8 cellular contexts compared by ENCODE assay signal in the genomic region with DNA sequence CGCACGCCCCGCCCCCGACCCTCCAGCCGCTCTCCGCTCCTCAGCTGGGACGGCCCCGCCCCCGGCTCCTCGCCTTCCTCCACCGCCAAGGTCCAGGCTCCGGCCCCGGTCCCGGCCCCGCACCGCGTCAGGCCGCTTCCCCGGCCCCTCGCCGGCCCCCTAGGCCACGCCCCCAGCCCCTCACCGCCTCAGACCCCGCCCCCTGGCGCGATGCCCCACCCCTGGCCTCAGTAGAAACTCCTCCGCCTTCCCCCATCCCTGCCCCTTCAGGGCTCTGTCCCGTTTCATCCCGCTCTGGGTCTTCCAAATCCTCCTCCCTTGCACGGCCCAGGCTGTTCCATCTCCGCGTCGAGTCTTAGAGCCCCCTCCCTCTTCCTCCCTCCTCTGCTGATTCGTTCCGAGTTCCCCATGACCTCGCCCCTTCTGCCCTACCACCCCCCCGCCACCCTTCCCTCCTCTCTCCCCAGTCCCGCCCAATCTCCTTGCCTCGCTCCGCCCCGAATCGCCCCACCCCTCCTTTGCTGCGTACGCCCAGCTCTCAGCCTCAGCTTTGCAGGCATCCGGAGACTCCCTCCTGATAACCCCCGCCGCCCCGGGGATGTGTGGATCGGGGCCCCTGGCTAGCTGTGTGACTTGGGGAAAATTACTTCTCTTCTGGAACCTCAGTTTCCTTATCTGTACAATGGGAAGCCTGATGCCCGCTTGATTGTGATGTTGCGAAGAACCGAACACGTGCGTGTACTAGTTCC. TPM values are rescaled to one million over a fixed set of nuclear protein-coding genes. Genes with fewer than 3 reads are reported as not detected.
A peak's percentile ranks its signal among the peaks of the same experiment; 100 is the strongest.
DNase-seq lines count a peak whose midpoint lies in the region; ATAC-seq and TF ChIP-seq lines count a peak whose summit lies in the region.

No MANE protein-coding gene starts in this region.

- H3K9ac ChIP-seq in mucosa of rectum (ENCODE audit: low read depth in 1 of 2, low read length in 2 of 2): peak overlapping the region in 1 of 2 donors; percentile 79

- H4K20me1 ChIP-seq in OCI-LY7 (ENCODE audit: insufficient read depth, low read length): no peaks in the 10 kb centered on the region

- H3K4me3 ChIP-seq in GM12875 (ENCODE audit: low read depth, low read length) (peak overlapping the region; percentile 53), OCI-LY7 (ENCODE audit: low read depth, low read length, poor library complexity, severe bottlenecking) (peak overlapping the region; percentile 75), esophagus muscularis mucosa (peak overlapping the region; percentile 89 to 99 (median 98)), mucosa of rectum (ENCODE audit: low read length in 2 of 2) (peak overlapping the region; percentile 72 to 84)

- no peaks in the 10 kb centered on the region for H3K27me3 ChIP-seq in esophagus muscularis mucosa
- no peaks in the 10 kb centered on the region for H3K27me3 ChIP-seq in mucosa of rectum (ENCODE audit: control insufficient read depth in 2 of 2, insufficient read depth in 2 of 2, low read length in 2 of 2)

- POLR2A ChIA-PET in OCI-LY7 (lab: Charles Lee): interaction anchor here (0.5 to 1.4 kb wide), 10 partner anchors 9 to 694 kb away, joined by 3 to 6 read pairs (median 3); no protein-coding TSS in a partner anchor

- peak overlapping the region; percentile 86 for H3K4me2 ChIP-seq in OCI-LY7 (ENCODE audit: low read length)

- H3K9me2 ChIP-seq in OCI-LY7 (ENCODE audit: insufficient read depth, low read length): no peaks in the 10 kb centered on the region

- H3K9me3 ChIP-seq in OCI-LY7 (ENCODE audit: low read length) (no peaks in the 10 kb centered on the region), esophagus muscularis mucosa (no peaks in the 10 kb centered on the region), mucosa of rectum (ENCODE audit: control insufficient read depth in 2 of 2, low read length in 2 of 2) (no peaks in the 10 kb centered on the region)

- TF ChIP-seq CTCF in GM12875 (IDR thresholded peaks at IDR 0.05; ENCODE audit: borderline replicate concordance, insufficient read depth, low read depth, low read length): no peak
- no peak for TF ChIP-seq CTCF in OCI-LY7 (conservative IDR thresholded peaks at IDR 0.05; ENCODE audit: low read length)
- TF ChIP-seq CTCF in esophagus muscularis mucosa (IDR thresholded peaks at IDR 0.05): no peak

- WGBS in esophagus muscularis mucosa: 4% methylated on average over 36 of the region's 54 CpGs

- no peaks in the 10 kb centered on the region for H3K79me2 ChIP-seq in OCI-LY7 (ENCODE audit: insufficient read depth, low read depth, low read length)

- CTCF ChIA-PET in OCI-LY7 (lab: Charles Lee; ENCODE audit: unreplicated experiment): interaction anchor here (0.6 to 2.5 kb wide), 5 partner anchors 12 to 325 kb away, joined by 3 to 9 read pairs (median 7); no protein-coding TSS in a partner anchor

- H3K36me3 ChIP-seq in OCI-LY7 (ENCODE audit: insufficient read depth, low read length) (no peaks in the 10 kb centered on the region), esophagus muscularis mucosa (no peaks in the 10 kb centered on the region), mucosa of rectum (ENCODE audit: control insufficient read depth in 2 of 2, insufficient read depth in 2 of 2, low read length in 2 of 2) (no peaks in the 10 kb centered on the region)

- peaks cover 17% of the 10 kb centered on the region for H3K4me1 Mint-ChIP-seq in activated T-cell treated with anti-CD3 and anti-CD28 coated beads, Interleukin-2, amount 50 U/mL, for 4 hours (ENCODE audit: low read depth)

- no peaks in the 10 kb centered on the region for H3K9me3 Mint-ChIP-seq in activated T-cell treated with anti-CD3 and anti-CD28 coated beads, Interleukin-2, amount 50 U/mL, for 4 hours

- peak overlapping the region; percentile 69 for H2AFZ ChIP-seq in OCI-LY7 (ENCODE audit: low read length)

- intact Hi-C loops in OCI-LY7 (cut with micrococcal nuclease; ENCODE audit: unreplicated experiment) (loop anchor here (1.0 to 5.0 kb wide), 4 partner anchors 40 to 467 kb away; a partner anchor contains a TSS), esophagus muscularis mucosa (cut with DNase I) (loop anchor here (10.0 kb wide), 2 partner anchors 60 to 120 kb away; a partner anchor contains a TSS)

- TF ChIP-seq EP300 in esophagus muscularis mucosa (IDR thresholded peaks at IDR 0.05): no peak

- H3K27me3 Mint-ChIP-seq in activated T-cell treated with anti-CD3 and anti-CD28 coated beads, Interleukin-2, amount 50 U/mL, for 4 hours (ENCODE audit: low read depth): peaks cover 24% of the 10 kb centered on the region

- no TSS peak for BruUV-seq in OCI-LY7 (replicated peaks; lab: Mats Ljungman, UMichigan)

- H3K4me1 ChIP-seq in OCI-LY7 (ENCODE audit: insufficient read depth, low read length, poor library complexity, severe bottlenecking) (peaks cover 49% of the 10 kb centered on the region), esophagus muscularis mucosa (peaks cover 33 to 53% (median 51%) of the 10 kb centered on the region in 4 donors), mucosa of rectum (ENCODE audit: control insufficient read depth in 2 of 2, insufficient read depth in 2 of 2, low read length in 2 of 2) (peaks cover 9 to 12% of the 10 kb centered on the region in 2 donors)

- peak; percentile 90 to 91 for ATAC-seq in activated T-cell treated with anti-CD3 and anti-CD28 coated beads, Interleukin-2, amount 50 U/mL, for 4 hours
- ATAC-seq in GM19023 (IDR thresholded peaks at IDR 0.05; ENCODE audit: unreplicated experiment): no peak

- DNase-seq in HT1080 (ENCODE audit: low read depth) (peak; percentile 76), OCI-LY7 (ENCODE audit: low spot score) (peak; percentile 92), esophagus muscularis mucosa (ENCODE audit: extremely low spot score) (peak; percentile 98)
- DNase-seq in activated T-cell treated with anti-CD3 and anti-CD28 coated beads, Interleukin-2, amount 50 U/mL, for 4 hours: peak; percentile 87
- DNase-seq in stimulated activated CD8-positive, alpha-beta memory T cell treated with anti-CD3 and anti-CD28 coated beads, Interleukin-4, amount 100 ng/mL, for 4 hours (ENCODE audit: low read depth in 2 of 2, low spot score in 1 of 2): peak; percentile 79 to 82

- H3K27ac ChIP-seq in OCI-LY7 (ENCODE audit: low read depth, low read length, poor library complexity, severe bottlenecking): peak overlapping the region; percentile 41
- peak overlapping the region; percentile 95 to 99 (median 96) for H3K27ac ChIP-seq in esophagus muscularis mucosa (replicated peaks in 1 of 4)
- H3K27ac ChIP-seq in mucosa of rectum (ENCODE audit: low read depth in 2 of 2, low read length in 2 of 2): peak overlapping the region; percentile 81

- no peaks in the 10 kb centered on the region for H3K36me3 Mint-ChIP-seq in activated T-cell treated with anti-CD3 and anti-CD28 coated beads, Interleukin-2, amount 50 U/mL, for 4 hours (ENCODE audit: insufficient read depth)

- no peak for TF ChIP-seq POLR2A in esophagus muscularis mucosa (IDR thresholded peaks at IDR 0.05; ENCODE audit: low read depth)

- H3K4me3 Mint-ChIP-seq in activated T-cell treated with anti-CD3 and anti-CD28 coated beads, Interleukin-2, amount 50 U/mL, for 4 hours: peak overlapping the region; percentile 80

RNA-seq across cellular contexts. Expression of a gene that starts 0.4 kb away (rescaled TPM):
- 1.7 and 2.2 TPM in 2 replicates for total RNA-seq in HT1080 (2014; rRNA removed; shearing (Covaris generic))
- 1.9 TPM in 2 replicates for polyA plus RNA-seq in HT1080 (2015; cell fraction: cytosol; rRNA removed)
- 5.1 and 6.7 TPM in 2 replicates for polyA plus RNA-seq in HT1080 (2015; cell fraction: nucleus; rRNA removed)
- total RNA-seq in OCI-LY7 (2014; rRNA removed; shearing (Covaris generic)): 5.4 and 5.9 TPM in 2 replicates
- total RNA-seq in OCI-LY7 (2022) (14.9 and 18.0 TPM in 2 replicates), esophagus muscularis mucosa (10 to 100 TPM; 25.3 to 32.8 (median 27.9) TPM)
- total RNA-seq in activated T-cell treated with anti-CD3 and anti-CD28 coated beads, Interleukin-2, amount 50 U/mL, for 4 hours: under 1 TPM; 0.49 to 0.90 (median 0.66) TPM

RNA-seq across cellular contexts. Expression of a gene that starts 46.6 kb away (rescaled TPM):
- total RNA-seq in HT1080 (2014; rRNA removed; shearing (Covaris generic)): 4.3 and 5.6 TPM in 2 replicates
- polyA plus RNA-seq in HT1080 (2015; cell fraction: cytosol; rRNA removed): 1.4 TPM in 2 replicates
- polyA plus RNA-seq in HT1080 (2015; cell fraction: nucleus; rRNA removed): 1.9 TPM in 2 replicates
- total RNA-seq in OCI-LY7 (2014; rRNA removed; shearing (Covaris generic)): 176 and 203 TPM in 2 replicates
- total RNA-seq in OCI-LY7 (2022) (212 and 224 TPM in 2 replicates), esophagus muscularis mucosa (under 1 TPM in 3 of 4 donors, not detected in 1; 0.11 to 0.26 (median 0.17) TPM)
- total RNA-seq in activated T-cell treated with anti-CD3 and anti-CD28 coated beads, Interleukin-2, amount 50 U/mL, for 4 hours: 1 to 10 TPM; 5.5 to 9.3 (median 7.2) TPM

RNA-seq across cellular contexts. Expression of a gene that starts 59.9 kb away (rescaled TPM):
- 1.2 and 1.4 TPM in 2 replicates for total RNA-seq in HT1080 (2014; rRNA removed; shearing (Covaris generic))
- polyA plus RNA-seq in HT1080 (2015; cell fraction: cytosol; rRNA removed): 0.43 and 0.85 TPM in 2 replicates
- polyA plus RNA-seq in HT1080 (2015; cell fraction: nucleus; rRNA removed): 0.48 and 1.3 TPM in 2 replicates
- 0.21 TPM in 1 of 2 replicates, not detected in the other for total RNA-seq in OCI-LY7 (2014; rRNA removed; shearing (Covaris generic))
- total RNA-seq in OCI-LY7 (2022) (not detected in 2 replicates), esophagus muscularis mucosa (10 to 100 TPM; 16.7 to 24.1 (median 20.9) TPM)
- total RNA-seq in activated T-cell treated with anti-CD3 and anti-CD28 coated beads, Interleukin-2, amount 50 U/mL, for 4 hours: 1 to 10 TPM; 1.6 to 2.6 (median 2.1) TPM

Comparison
In these comparisons a context has a peak if more than half of its experiments do, and no peak if none do; other contexts are left out.
1. H3K27ac ChIP-seq: peak in every context shown above with its lines; median percentile 96 in esophagus muscularis mucosa; 81 in mucosa of rectum; 41 in OCI-LY7.
2. RNA of a gene that starts 46.6 kb away (total RNA-seq): 176 to 224 TPM in OCI-LY7; 5.5 to 9.3 TPM in activated T-cell treated with anti-CD3 and anti-CD28 coated beads, Interleukin-2, amount 50 U/mL, for 4 hours, 4.3 to 5.6 TPM in HT1080 and 0.11 to 0.26 TPM in esophagus muscularis mucosa; every median in the first group is over 10 times any median in the second.
3. Peak in every context shown above with its lines, with median percentiles within 50 percentile points of each other: H3K4me3 ChIP-seq and DNase-seq.